In genomic region chr1:181397841-181398240, GRCh38 we compare ENCODE assay signal across 11 cellular contexts.
DNase-seq lines count a peak whose midpoint lies in the region; ATAC-seq, FAIRE-seq and TF ChIP-seq lines count a peak whose summit lies in the region.
"Had no signal": no experiment of that assay in that cellular context is flagged by ENCODE, and none has a peak within 500 bp of the region (broad histone marks: within the 10 kb centered on the region; RNA-seq: fewer than 3 reads in every experiment).

No MANE protein-coding gene starts in this region.

- H3K36me3 Mint-ChIP-seq in activated naive CD8-positive, alpha-beta T cell treated with anti-CD3 and anti-CD28 coated beads, Interleukin-2, amount 10 ng/mL, durations not matched to agents 7 days and 5 days = peaks cover 8% of the 10 kb centered on the region

- H3K27ac Mint-ChIP-seq in activated naive CD8-positive, alpha-beta T cell treated with anti-CD3 and anti-CD28 coated beads, Interleukin-2, amount 10 ng/mL, durations not matched to agents 7 days and 5 days = no peak overlapping the region

- H3K4me3 Mint-ChIP-seq in activated naive CD8-positive, alpha-beta T cell treated with anti-CD3 and anti-CD28 coated beads, Interleukin-2, amount 10 ng/mL, durations not matched to agents 7 days and 5 days = peak overlapping the region; percentile 74

- FAIRE-seq in GM12892 (lab: Jason Lieb, UNC) = peak; percentile 93

- ATAC-seq in GM19397 (IDR thresholded peaks at IDR 0.05; ENCODE audit: unreplicated experiment) (peak; percentile 56), HG03354 (IDR thresholded peaks at IDR 0.05; ENCODE audit: poor library complexity, severe bottlenecking, unreplicated experiment) (peak; percentile 68)
- peak; percentile 66 for ATAC-seq in activated naive CD8-positive, alpha-beta T cell treated with anti-CD3 and anti-CD28 coated beads, Interleukin-2, amount 10 ng/mL, durations not matched to agents 7 days and 5 days (ENCODE audit: low read depth)

- H3K9me3 Mint-ChIP-seq in activated naive CD8-positive, alpha-beta T cell treated with anti-CD3 and anti-CD28 coated beads, Interleukin-2, amount 10 ng/mL, durations not matched to agents 7 days and 5 days = no peaks in the 10 kb centered on the region

- peaks cover 49% of the 10 kb centered on the region for H3K4me1 Mint-ChIP-seq in activated naive CD8-positive, alpha-beta T cell treated with anti-CD3 and anti-CD28 coated beads, Interleukin-2, amount 10 ng/mL, durations not matched to agents 7 days and 5 days

- POLR2A ChIA-PET in activated naive CD8-positive, alpha-beta T cell treated with anti-CD3 and anti-CD28 coated beads, Interleukin-2, amount 10 ng/mL, durations not matched to agents 7 days and 5 days (lab: Charles Lee) = interaction anchor here (0.9 to 1.4 kb wide), 7 partner anchors 9 to 309 kb away, joined by 3 to 5 read pairs (median 3); no protein-coding TSS in a partner anchor

- DNase-seq in GM12892 (ENCODE audit: insufficient read length) (peak; percentile 28), kidney tubule cell (ENCODE audit: low spot score) (no peak), DMS153 treated with DMSO at 0.1 percent for 48 hours (lab: John Stamatoyannopoulos, UW; ENCODE audit: unreplicated experiment) (no peak), NCI-H187 (lab: John Stamatoyannopoulos, UW) (no peak), medulla oblongata (ENCODE audit: extremely low spot score) (no peak)
- peak; percentile 49 for DNase-seq in activated naive CD8-positive, alpha-beta T cell treated with anti-CD3 and anti-CD28 coated beads, Interleukin-2, amount 10 ng/mL, durations not matched to agents 7 days and 5 days
- DNase-seq: effector CD8-positive, alpha-beta T cell; mammary epithelial cell; NCI-H1048 had no signal

- no peaks in the 10 kb centered on the region for H3K27me3 Mint-ChIP-seq in activated naive CD8-positive, alpha-beta T cell treated with anti-CD3 and anti-CD28 coated beads, Interleukin-2, amount 10 ng/mL, durations not matched to agents 7 days and 5 days

- no peak for TF ChIP-seq POLR2A in GM12892 (IDR thresholded peaks at IDR 0.05; ENCODE audit: low read depth, low read length)

Comparison
In these comparisons a context has a peak if more than half of its experiments do, and no peak if none do; other contexts are left out.
1. DNase-seq: peak in GM12892 (single experiment) and activated naive CD8-positive, alpha-beta T cell treated with anti-CD3 and anti-CD28 coated beads, Interleukin-2, amount 10 ng/mL, durations not matched to agents 7 days and 5 days (single experiment); none in kidney tubule cell (single experiment), DMS153 treated with DMSO at 0.1 percent for 48 hours (single experiment), NCI-H187 (0 of 2) and medulla oblongata (single experiment).
2. Peak in every context shown above with its lines, with median percentiles within 50 percentile points of each other: ATAC-seq.